Comparison of ENCODE assay signal across 15 cellular contexts in genomic region chr2:39424951-39425350, GRCh38.
"Had no signal": no experiment of that assay in that cellular context is flagged by ENCODE, and none has a peak within 500 bp of the region (broad histone marks: within the 10 kb centered on the region; RNA-seq: fewer than 3 reads in every experiment).

No MANE protein-coding gene starts in this region.

- H3K4me2 ChIP-seq: hepatocyte had no signal

- ATAC-seq: activated naive CD4-positive, alpha-beta T cell treated with anti-CD3 and anti-CD28 coated beads, Interleukin-2, amount 50 U/mL, for 72 hours; stimulated activated memory B cell treated with anti-CD40 and anti-IgM and Interleukin-4, amounts not matched to agents 10 μg/mL and 1 μg/mL and 100 μg/mL, for 72 hours had no signal

- H3K9me3 ChIP-seq: left ventricle myocardium inferior, tibial nerve had no signal

- H3K4me3 Mint-ChIP-seq: memory B cell; naive B cell; stimulated activated memory B cell treated with anti-CD40 and anti-IgM and Interleukin-4, amounts not matched to agents 10 μg/mL and 1 μg/mL and 100 μg/mL, for 72 hours had no signal

- DNase-seq: activated CD4-positive, alpha-beta T cell treated with anti-CD3 and anti-CD28 coated beads, Interleukin-2, amount 50 U/mL, for 1 hour; activated CD4-positive, CD25-positive, alpha-beta regulatory T cell; activated effector memory CD4-positive, alpha-beta T cell treated with anti-CD3 and anti-CD28 coated beads, Interleukin-2, amount 50 U/mL, for 16 hours; effector CD4-positive, alpha-beta T cell; kidney; left ventricle myocardium inferior; naive B cell; small intestine; stimulated activated CD4-positive, alpha-beta T cell treated with anti-CD3 and anti-CD28 coated beads, Interleukin-1b, Interleukin-23, amount 100 ng/mL, for 48 hours had no signal

- H3K36me3 ChIP-seq: left ventricle myocardium inferior, tibial nerve had no signal

- H3K27ac ChIP-seq: hepatocyte, left ventricle myocardium inferior had no signal

- FAIRE-seq: frontal cortex, kidney, small intestine had no signal

- H3K36me3 Mint-ChIP-seq: memory B cell, naive B cell had no signal

- H3K9me3 Mint-ChIP-seq: memory B cell; naive B cell; stimulated activated memory B cell treated with anti-CD40 and anti-IgM and Interleukin-4, amounts not matched to agents 10 μg/mL and 1 μg/mL and 100 μg/mL, for 72 hours had no signal

- H3K4me3 ChIP-seq: hepatocyte, left ventricle myocardium inferior, tibial nerve had no signal

- H2AFZ ChIP-seq: hepatocyte had no signal

- H3K27ac Mint-ChIP-seq: activated naive CD4-positive, alpha-beta T cell treated with anti-CD3 and anti-CD28 coated beads, Interleukin-2, amount 50 U/mL, for 72 hours; memory B cell; naive B cell; stimulated activated memory B cell treated with anti-CD40 and anti-IgM and Interleukin-4, amounts not matched to agents 10 μg/mL and 1 μg/mL and 100 μg/mL, for 72 hours had no signal

- H3K27me3 Mint-ChIP-seq: memory B cell; naive B cell; stimulated activated memory B cell treated with anti-CD40 and anti-IgM and Interleukin-4, amounts not matched to agents 10 μg/mL and 1 μg/mL and 100 μg/mL, for 72 hours had no signal

- H3K27me3 ChIP-seq: hepatocyte, tibial nerve had no signal
